9 cellular contexts compared by ENCODE assay signal in the genomic region with DNA sequence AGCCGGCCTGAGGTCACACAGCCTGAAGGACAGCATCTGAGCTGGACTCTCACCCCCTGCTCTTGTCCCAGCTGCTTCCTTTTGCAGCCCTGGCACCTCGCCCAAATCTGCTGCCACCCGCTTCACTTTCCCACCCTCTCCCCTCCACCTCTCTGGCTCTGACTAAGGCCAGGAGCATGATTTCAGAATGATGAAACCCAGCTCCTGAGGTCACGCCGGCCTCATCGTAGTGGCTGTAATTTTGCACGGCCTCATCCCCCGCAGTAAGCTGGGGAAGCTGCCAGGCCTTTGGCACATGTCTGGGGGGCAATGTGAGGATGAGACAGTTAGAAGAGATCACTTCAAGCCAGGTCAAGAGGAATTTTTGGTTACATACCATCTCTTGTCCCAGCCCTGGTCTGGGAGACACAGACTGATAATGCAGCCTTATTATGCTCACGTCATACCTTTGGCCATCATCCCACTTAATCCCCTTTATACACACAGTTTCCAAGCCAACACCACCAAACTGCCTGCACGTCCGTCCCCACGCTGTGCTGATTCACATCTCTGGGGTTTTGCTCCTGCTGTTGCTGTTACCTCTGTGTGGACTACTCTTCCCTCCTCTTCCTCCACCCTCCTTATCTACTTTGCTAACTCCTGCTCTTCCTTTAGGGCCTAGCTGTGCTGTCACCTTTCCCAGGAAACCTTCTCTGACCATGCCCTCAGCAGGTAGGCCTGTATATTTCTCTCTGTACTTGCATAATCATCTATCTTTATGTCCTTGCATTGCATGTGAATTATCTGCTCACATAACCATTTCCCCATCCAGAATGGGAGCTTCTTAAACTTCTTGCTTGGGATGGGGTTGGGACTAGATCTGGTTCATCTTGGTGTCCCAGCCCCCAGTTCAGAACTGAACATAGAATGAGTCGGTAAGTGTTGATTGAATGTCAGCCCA. TPM values are rescaled to one million over a fixed set of nuclear protein-coding genes. Genes with fewer than 3 reads are reported as not detected.
DNase-seq lines count a peak whose midpoint lies in the region; ATAC-seq and TF ChIP-seq lines count a peak whose summit lies in the region.
"Had no signal": no experiment of that assay in that cellular context is flagged by ENCODE, and none has a peak within 500 bp of the region (broad histone marks: within the 10 kb centered on the region; RNA-seq: fewer than 3 reads in every experiment).

No MANE protein-coding gene starts in this region.

- H3K4me3 Mint-ChIP-seq in CD4-positive, alpha-beta T cell, result no peak overlapping the region
- H3K4me3 Mint-ChIP-seq in effector memory CD8-positive, alpha-beta T cell, result no peak overlapping the region
- H3K4me3 Mint-ChIP-seq: T-cell had no signal

- H3K4me1 Mint-ChIP-seq in CD4-positive, alpha-beta T cell (ENCODE audit: low read depth), result no peaks in the 10 kb centered on the region
- no peaks in the 10 kb centered on the region for H3K4me1 Mint-ChIP-seq in effector memory CD8-positive, alpha-beta T cell (ENCODE audit: low read depth in 2 of 2)
- H3K4me1 Mint-ChIP-seq: T-cell had no signal

- H3K36me3 ChIP-seq in HAP-1 (replicated peaks), result no peaks in the 10 kb centered on the region

- POLR2A ChIA-PET in CD4-positive, alpha-beta T cell (lab: Charles Lee), result no interaction called here

- DNase-seq in COLO668 (lab: John Stamatoyannopoulos, UW; ENCODE audit: unreplicated experiment), result peak; percentile 14
- peak; percentile 37 for DNase-seq in NCI-H82 treated with DMSO at 0.1 percent for 48 hours (lab: John Stamatoyannopoulos, UW; ENCODE audit: unreplicated experiment)
- peak; percentile 86 for DNase-seq in epithelial cell of esophagus (ENCODE audit: low read depth)
- DNase-seq in occipital lobe (lab: John Stamatoyannopoulos, UW), result peak; percentile 62
- DNase-seq in CD4-positive, alpha-beta T cell, result no peak
- no peak for DNase-seq in effector memory CD8-positive, alpha-beta T cell
- DNase-seq in HAP-1 (ENCODE audit: low spot score in 2 of 2), result no peak

- H3K27ac Mint-ChIP-seq in CD4-positive, alpha-beta T cell, result no peak overlapping the region
- H3K27ac Mint-ChIP-seq in effector memory CD8-positive, alpha-beta T cell, result no peak overlapping the region
- H3K27ac Mint-ChIP-seq: T-cell had no signal

- no peaks in the 10 kb centered on the region for H3K27me3 ChIP-seq in CD4-positive, alpha-beta T cell (ENCODE audit: control insufficient read depth, insufficient read depth, low read length)
- H3K27me3 ChIP-seq in HAP-1 (ENCODE audit: low read depth), result no peaks in the 10 kb centered on the region

- H3K27me3 Mint-ChIP-seq in CD4-positive, alpha-beta T cell, result no peaks in the 10 kb centered on the region
- no peaks in the 10 kb centered on the region for H3K27me3 Mint-ChIP-seq in effector memory CD8-positive, alpha-beta T cell
- H3K27me3 Mint-ChIP-seq: T-cell had no signal

- H3K9me3 Mint-ChIP-seq in CD4-positive, alpha-beta T cell, result no peaks in the 10 kb centered on the region
- H3K9me3 Mint-ChIP-seq in effector memory CD8-positive, alpha-beta T cell, result no peaks in the 10 kb centered on the region
- H3K9me3 Mint-ChIP-seq: T-cell had no signal

- intact Hi-C loops in CD4-positive, alpha-beta T cell (cut with DNase I, micrococcal nuclease), result no loop called here

- CTCF ChIA-PET in CD4-positive, alpha-beta T cell (lab: Charles Lee), result no interaction called here

- H3K9me3 ChIP-seq in CD4-positive, alpha-beta T cell (ENCODE audit: control insufficient read depth, low read length), result no peaks in the 10 kb centered on the region
- H3K9me3 ChIP-seq in HAP-1, result no peaks in the 10 kb centered on the region

- H3K4me3 ChIP-seq in epithelial cell of esophagus (ENCODE audit: low read length), result no peak overlapping the region
- H3K4me3 ChIP-seq in HAP-1, result no peak overlapping the region

- H3K4me1 ChIP-seq in HAP-1, result 0 out of 2 replicates have a peak, but pooled peaks cover 3% of the 10 kb centered on the region

- TF ChIP-seq CTCF in epithelial cell of esophagus (IDR thresholded peaks at IDR 0.05; ENCODE audit: insufficient read depth, low read depth, low read length, missing control alignments), result no peak
- TF ChIP-seq CTCF in CD4-positive, alpha-beta T cell (IDR thresholded peaks at IDR 0.05), result no peak

- no peak for ATAC-seq in CD4-positive, alpha-beta T cell (ENCODE audit: poor library complexity)
- no peak for ATAC-seq in HG03521 (IDR thresholded peaks at IDR 0.05; ENCODE audit: unreplicated experiment)
- ATAC-seq in effector memory CD8-positive, alpha-beta T cell (replicated peaks), result no peak
- ATAC-seq: T-cell had no signal

- H3K36me3 Mint-ChIP-seq in CD4-positive, alpha-beta T cell (ENCODE audit: low read depth), result no peaks in the 10 kb centered on the region
- H3K36me3 Mint-ChIP-seq in effector memory CD8-positive, alpha-beta T cell (ENCODE audit: insufficient read depth), result no peaks in the 10 kb centered on the region

- no peak overlapping the region for H3K27ac ChIP-seq in CD4-positive, alpha-beta T cell (ENCODE audit: low read depth, low read length)

- in situ Hi-C loops in HAP-1 (cut with MboI; ENCODE audit: low sequenced_read_pairs), result no loop called here

RNA-seq across cellular contexts. Expression of a gene that starts 58.0 kb away (rescaled TPM):
- not detected for total RNA-seq in occipital lobe
- not detected for total RNA-seq in CD4-positive, alpha-beta T cell

Comparison
In these comparisons a context has a peak if more than half of its experiments do, and no peak if none do; other contexts are left out.
1. DNase-seq: peak in COLO668 (single experiment), NCI-H82 treated with DMSO at 0.1 percent for 48 hours (single experiment), epithelial cell of esophagus (single experiment) and occipital lobe (single experiment); none in CD4-positive, alpha-beta T cell (0 of 10), effector memory CD8-positive, alpha-beta T cell (0 of 3) and HAP-1 (0 of 2).